ENCODE assay signal across 1 cellular context in the genomic region with DNA sequence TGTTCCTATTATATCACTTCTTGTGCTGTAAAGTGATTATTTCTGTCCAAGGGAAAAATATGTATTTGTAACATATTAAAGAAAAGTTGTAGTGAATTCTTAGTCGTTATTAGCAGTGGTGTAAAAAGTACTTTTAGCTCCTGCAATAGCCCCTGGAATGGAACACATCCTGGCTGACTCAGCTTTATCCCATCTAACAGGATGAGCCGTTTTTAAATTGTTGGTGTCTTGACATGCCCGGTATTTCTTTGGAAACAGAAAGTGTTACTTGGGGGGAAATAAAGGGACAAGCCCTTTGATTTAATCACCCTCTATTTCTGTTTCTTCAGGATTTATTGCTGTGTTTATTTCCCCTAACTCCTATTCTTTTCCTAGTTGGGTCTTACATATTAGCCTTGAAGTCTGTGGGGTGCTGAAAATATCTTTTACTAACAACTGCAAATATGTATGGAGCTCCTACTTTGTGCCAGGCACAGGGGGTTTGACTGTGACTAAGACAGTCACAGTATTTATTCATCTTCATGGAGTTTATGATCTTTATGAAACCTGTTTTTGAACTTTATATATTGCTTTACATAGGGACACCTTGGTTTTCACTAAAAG.
TF ChIP-seq lines count a peak whose summit lies in the region.

No MANE protein-coding gene starts in this region.

TF ChIP-seq in SK-N-SH, 30 proteins besides CTCF, POLR2A, EP300 and RAD21 (continued from another document):
- TF ChIP-seq, protein P1, sequence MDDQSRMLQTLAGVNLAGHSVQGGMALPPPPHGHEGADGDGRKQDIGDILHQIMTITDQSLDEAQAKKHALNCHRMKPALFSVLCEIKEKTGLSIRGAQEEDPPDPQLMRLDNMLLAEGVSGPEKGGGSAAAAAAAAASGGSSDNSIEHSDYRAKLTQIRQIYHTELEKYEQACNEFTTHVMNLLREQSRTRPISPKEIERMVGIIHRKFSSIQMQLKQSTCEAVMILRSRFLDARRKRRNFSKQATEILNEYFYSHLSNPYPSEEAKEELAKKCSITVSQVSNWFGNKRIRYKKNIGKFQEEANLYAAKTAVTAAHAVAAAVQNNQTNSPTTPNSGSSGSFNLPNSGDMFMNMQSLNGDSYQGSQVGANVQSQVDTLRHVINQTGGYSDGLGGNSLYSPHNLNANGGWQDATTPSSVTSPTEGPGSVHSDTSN (IDR thresholded peaks at IDR 0.05), result no peak
